ENCODE assay signal across 1 cellular context in the genomic region with DNA sequence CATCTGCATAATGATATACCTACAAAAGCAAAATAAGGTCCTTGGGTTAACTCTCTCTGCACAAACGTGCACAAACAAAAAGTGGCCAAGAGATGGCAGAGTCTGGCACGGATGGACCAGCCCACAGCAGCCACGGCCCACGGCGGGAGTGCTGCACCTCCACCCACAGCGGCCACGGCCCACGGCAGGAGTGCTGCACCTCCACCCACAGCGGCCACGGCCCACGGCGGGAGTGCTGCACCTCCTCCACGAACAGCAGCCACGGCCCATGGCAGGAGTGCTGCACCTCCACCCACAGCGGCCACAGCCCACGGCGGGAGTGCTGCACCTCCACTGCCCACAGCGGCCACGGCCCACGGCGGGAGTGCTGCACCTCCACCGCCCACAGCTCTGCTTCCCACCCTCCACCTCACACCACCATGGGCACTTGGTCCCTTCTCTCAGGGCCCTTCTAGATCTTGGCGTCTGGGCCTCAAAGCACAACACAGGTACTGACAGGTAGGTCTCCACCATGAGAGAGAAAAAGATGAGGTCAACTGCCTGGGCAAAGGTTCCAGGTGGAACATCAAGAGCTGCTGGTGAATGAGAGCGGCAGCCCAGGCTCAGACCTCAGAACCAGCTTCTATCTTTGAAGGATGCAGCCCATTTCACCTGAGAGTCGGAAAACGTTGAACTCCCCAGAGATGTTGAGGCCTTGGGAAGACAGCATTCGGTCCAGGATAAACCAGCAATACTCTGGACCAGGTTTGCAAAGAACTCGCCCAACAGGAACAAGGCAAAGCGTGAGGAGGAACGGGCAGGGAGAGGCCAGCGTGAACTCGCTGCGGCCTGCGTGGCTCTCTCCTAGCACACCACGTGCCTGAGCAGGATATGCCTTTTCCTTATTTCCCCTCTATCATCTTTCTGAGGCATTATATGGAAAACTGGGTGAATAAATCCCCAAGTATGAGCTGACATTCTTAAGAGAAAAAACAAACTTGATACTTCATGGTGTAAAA.
TF ChIP-seq lines count a peak whose summit lies in the region.

No MANE protein-coding gene starts in this region.

TF ChIP-seq in neural cell, 6 proteins besides CTCF, POLR2A, EP300 and RAD21 (continued from another document):
- TF ChIP-seq, protein P1, sequence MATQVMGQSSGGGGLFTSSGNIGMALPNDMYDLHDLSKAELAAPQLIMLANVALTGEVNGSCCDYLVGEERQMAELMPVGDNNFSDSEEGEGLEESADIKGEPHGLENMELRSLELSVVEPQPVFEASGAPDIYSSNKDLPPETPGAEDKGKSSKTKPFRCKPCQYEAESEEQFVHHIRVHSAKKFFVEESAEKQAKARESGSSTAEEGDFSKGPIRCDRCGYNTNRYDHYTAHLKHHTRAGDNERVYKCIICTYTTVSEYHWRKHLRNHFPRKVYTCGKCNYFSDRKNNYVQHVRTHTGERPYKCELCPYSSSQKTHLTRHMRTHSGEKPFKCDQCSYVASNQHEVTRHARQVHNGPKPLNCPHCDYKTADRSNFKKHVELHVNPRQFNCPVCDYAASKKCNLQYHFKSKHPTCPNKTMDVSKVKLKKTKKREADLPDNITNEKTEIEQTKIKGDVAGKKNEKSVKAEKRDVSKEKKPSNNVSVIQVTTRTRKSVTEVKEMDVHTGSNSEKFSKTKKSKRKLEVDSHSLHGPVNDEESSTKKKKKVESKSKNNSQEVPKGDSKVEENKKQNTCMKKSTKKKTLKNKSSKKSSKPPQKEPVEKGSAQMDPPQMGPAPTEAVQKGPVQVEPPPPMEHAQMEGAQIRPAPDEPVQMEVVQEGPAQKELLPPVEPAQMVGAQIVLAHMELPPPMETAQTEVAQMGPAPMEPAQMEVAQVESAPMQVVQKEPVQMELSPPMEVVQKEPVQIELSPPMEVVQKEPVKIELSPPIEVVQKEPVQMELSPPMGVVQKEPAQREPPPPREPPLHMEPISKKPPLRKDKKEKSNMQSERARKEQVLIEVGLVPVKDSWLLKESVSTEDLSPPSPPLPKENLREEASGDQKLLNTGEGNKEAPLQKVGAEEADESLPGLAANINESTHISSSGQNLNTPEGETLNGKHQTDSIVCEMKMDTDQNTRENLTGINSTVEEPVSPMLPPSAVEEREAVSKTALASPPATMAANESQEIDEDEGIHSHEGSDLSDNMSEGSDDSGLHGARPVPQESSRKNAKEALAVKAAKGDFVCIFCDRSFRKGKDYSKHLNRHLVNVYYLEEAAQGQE (IDR thresholded peaks at IDR 0.05; ENCODE audit: borderline replicate concordance): no peak
